12 cellular contexts compared by ENCODE assay signal in the genomic region with DNA sequence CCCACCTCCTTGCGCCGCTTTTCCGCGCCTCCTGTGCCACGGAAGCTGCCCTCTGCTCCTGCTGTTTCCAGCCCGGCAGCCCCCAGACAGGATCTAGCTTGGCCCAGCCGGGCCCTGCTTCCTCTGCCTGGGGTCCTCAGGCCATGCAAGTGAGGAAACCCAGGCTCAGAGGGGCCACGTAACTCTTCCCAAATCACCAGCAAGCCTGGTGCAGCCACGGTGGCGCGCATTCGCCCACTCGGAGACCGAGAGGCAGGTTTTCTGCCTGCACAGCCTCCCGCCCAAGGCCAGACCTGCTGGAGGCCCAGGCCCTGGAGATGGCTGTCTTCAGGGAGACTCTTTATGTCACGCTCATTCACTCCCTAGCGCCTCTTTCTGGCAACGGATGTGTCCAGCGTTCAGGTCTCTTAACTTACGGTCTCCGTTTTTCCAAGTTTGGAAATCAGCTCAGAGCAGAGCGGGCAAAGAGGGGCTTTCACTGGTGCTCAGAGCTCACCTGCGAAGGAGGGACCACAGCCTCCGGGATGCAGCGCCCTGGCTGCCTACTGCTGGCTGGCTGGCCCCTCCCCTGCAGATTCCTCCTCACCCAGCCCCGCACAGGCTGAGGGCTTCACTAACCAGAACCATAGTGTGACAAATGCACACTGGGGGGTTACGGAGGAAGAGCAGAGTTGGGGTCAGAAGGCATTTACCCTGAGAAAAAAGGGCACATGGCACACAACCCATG. TPM values are rescaled to one million over a fixed set of nuclear protein-coding genes. Genes with fewer than 3 reads are reported as not detected.
DNase-seq lines count a peak whose midpoint lies in the region; ATAC-seq and TF ChIP-seq lines count a peak whose summit lies in the region.
"Had no signal": no experiment of that assay in that cellular context is flagged by ENCODE, and none has a peak within 500 bp of the region (broad histone marks: within the 10 kb centered on the region; RNA-seq: fewer than 3 reads in every experiment).

No MANE protein-coding gene starts in this region.

- H3K36me3 Mint-ChIP-seq in activated naive CD8-positive, alpha-beta T cell treated with anti-CD3 and anti-CD28 coated beads, Interleukin-2, amount 10 ng/mL, durations not matched to agents 7 days and 5 days: no peaks in the 10 kb centered on the region
- no peaks in the 10 kb centered on the region for H3K36me3 Mint-ChIP-seq in activated CD4-positive, alpha-beta T cell treated with anti-CD3 and anti-CD28 coated beads, Interleukin-2, amount 10 ng/mL, durations not matched to agents 24 days and 14 days (ENCODE audit: low read depth)

- no peaks in the 10 kb centered on the region for H3K4me1 Mint-ChIP-seq in activated naive CD8-positive, alpha-beta T cell treated with anti-CD3 and anti-CD28 coated beads, Interleukin-2, amount 10 ng/mL, durations not matched to agents 7 days and 5 days
- no peaks in the 10 kb centered on the region for H3K4me1 Mint-ChIP-seq in activated CD4-positive, alpha-beta T cell treated with anti-CD3 and anti-CD28 coated beads, Interleukin-2, amount 10 ng/mL, durations not matched to agents 24 days and 14 days
- H3K4me1 Mint-ChIP-seq: activated CD4-positive, alpha-beta memory T cell treated with anti-CD3 and anti-CD28 coated beads, Interleukin-2, amount 10 ng/mL, durations not matched to agents 7 days and 5 days had no signal

- intact Hi-C loops in posterior vena cava (cut with DNase I): no loop called here
- intact Hi-C loops in activated CD4-positive, alpha-beta T cell treated with anti-CD3 and anti-CD28 coated beads, Interleukin-2, amount 10 ng/mL, durations not matched to agents 24 days and 14 days (cut with micrococcal nuclease): no loop called here

- H3K9me3 ChIP-seq in ES-I3 (ENCODE audit: control insufficient read depth, insufficient read depth, low read length) (no peaks in the 10 kb centered on the region), iPS-15b (ENCODE audit: control insufficient read depth, insufficient read depth, low read length) (no peaks in the 10 kb centered on the region), Peyer's patch (no peaks in the 10 kb centered on the region)
- H3K9me3 ChIP-seq: MG63 had no signal

- H3K9me3 Mint-ChIP-seq in activated naive CD8-positive, alpha-beta T cell treated with anti-CD3 and anti-CD28 coated beads, Interleukin-2, amount 10 ng/mL, durations not matched to agents 7 days and 5 days: no peaks in the 10 kb centered on the region
- no peaks in the 10 kb centered on the region for H3K9me3 Mint-ChIP-seq in activated CD4-positive, alpha-beta T cell treated with anti-CD3 and anti-CD28 coated beads, Interleukin-2, amount 10 ng/mL, durations not matched to agents 24 days and 14 days
- H3K9me3 Mint-ChIP-seq: activated CD4-positive, alpha-beta memory T cell treated with anti-CD3 and anti-CD28 coated beads, Interleukin-2, amount 10 ng/mL, durations not matched to agents 7 days and 5 days had no signal

- TF ChIP-seq POLR2A in Peyer's patch (IDR thresholded peaks at IDR 0.05): no peak

- TF ChIP-seq CTCF in Peyer's patch (IDR thresholded peaks at IDR 0.05): no peak

- peaks cover 61% of the 10 kb centered on the region for H3K27me3 Mint-ChIP-seq in activated naive CD8-positive, alpha-beta T cell treated with anti-CD3 and anti-CD28 coated beads, Interleukin-2, amount 10 ng/mL, durations not matched to agents 7 days and 5 days
- peaks cover 51% of the 10 kb centered on the region for H3K27me3 Mint-ChIP-seq in activated CD4-positive, alpha-beta T cell treated with anti-CD3 and anti-CD28 coated beads, Interleukin-2, amount 10 ng/mL, durations not matched to agents 24 days and 14 days

- H3K27ac Mint-ChIP-seq in activated naive CD8-positive, alpha-beta T cell treated with anti-CD3 and anti-CD28 coated beads, Interleukin-2, amount 10 ng/mL, durations not matched to agents 7 days and 5 days: no peak overlapping the region
- no peak overlapping the region for H3K27ac Mint-ChIP-seq in activated CD4-positive, alpha-beta T cell treated with anti-CD3 and anti-CD28 coated beads, Interleukin-2, amount 10 ng/mL, durations not matched to agents 24 days and 14 days
- H3K27ac Mint-ChIP-seq: activated CD4-positive, alpha-beta memory T cell treated with anti-CD3 and anti-CD28 coated beads, Interleukin-2, amount 10 ng/mL, durations not matched to agents 7 days and 5 days had no signal

- H3K4me1 ChIP-seq in ES-I3 (ENCODE audit: insufficient read depth, low read length): no peaks in the 10 kb centered on the region; the same call in 1 of the 2 replicates
- H3K4me1 ChIP-seq in iPS-15b (ENCODE audit: control insufficient read depth, insufficient read depth, low read length): no peaks in the 10 kb centered on the region
- H3K4me1 ChIP-seq in Peyer's patch: peaks cover 0 to 19% (median 3%) of the 10 kb centered on the region in 4 donors

- H3K27ac ChIP-seq in Peyer's patch: no peak overlapping the region

- no peak for ATAC-seq in activated naive CD8-positive, alpha-beta T cell treated with anti-CD3 and anti-CD28 coated beads, Interleukin-2, amount 10 ng/mL, durations not matched to agents 7 days and 5 days (ENCODE audit: low read depth)

- peak overlapping the region; percentile 16 for H3K4me3 Mint-ChIP-seq in activated naive CD8-positive, alpha-beta T cell treated with anti-CD3 and anti-CD28 coated beads, Interleukin-2, amount 10 ng/mL, durations not matched to agents 7 days and 5 days
- no peak overlapping the region for H3K4me3 Mint-ChIP-seq in activated CD4-positive, alpha-beta T cell treated with anti-CD3 and anti-CD28 coated beads, Interleukin-2, amount 10 ng/mL, durations not matched to agents 24 days and 14 days
- H3K4me3 Mint-ChIP-seq: activated CD4-positive, alpha-beta memory T cell treated with anti-CD3 and anti-CD28 coated beads, Interleukin-2, amount 10 ng/mL, durations not matched to agents 7 days and 5 days had no signal

- peak overlapping the region; percentile 34; the same call in 1 of the 2 replicates for H3K9ac ChIP-seq in ES-I3 (ENCODE audit: low read depth, low read length)
- peak overlapping the region; percentile 16 for H3K9ac ChIP-seq in iPS-15b (ENCODE audit: low read depth, low read length)

- H3K36me3 ChIP-seq in ES-I3 (ENCODE audit: insufficient read depth, low read length) (no peaks in the 10 kb centered on the region), iPS-15b (ENCODE audit: control insufficient read depth, insufficient read depth, low read length) (no peaks in the 10 kb centered on the region), Peyer's patch (no peaks in the 10 kb centered on the region)
- H3K36me3 ChIP-seq: MG63 had no signal

- H3K4me3 ChIP-seq in iPS-15b (ENCODE audit: low read depth, low read length) (peak overlapping the region; percentile 52), Peyer's patch (peak overlapping the region in 2 of 4 donors; percentile 24 to 40)
- H3K4me3 ChIP-seq: lung, MG63 had no signal

- POLR2A ChIA-PET in activated naive CD8-positive, alpha-beta T cell treated with anti-CD3 and anti-CD28 coated beads, Interleukin-2, amount 10 ng/mL, durations not matched to agents 7 days and 5 days (lab: Charles Lee): no interaction called here

- H3K27me3 ChIP-seq in iPS-15b (ENCODE audit: control insufficient read depth, insufficient read depth, low read length) (peaks cover 45% of the 10 kb centered on the region), Peyer's patch (peaks cover 0 to 21% of the 10 kb centered on the region in 2 donors)

- no peak for DNase-seq in activated naive CD8-positive, alpha-beta T cell treated with anti-CD3 and anti-CD28 coated beads, Interleukin-2, amount 10 ng/mL, durations not matched to agents 7 days and 5 days
- peak; percentile 75 for DNase-seq in posterior vena cava (ENCODE audit: low spot score)
- no peak for DNase-seq in Peyer's patch
- DNase-seq in activated CD4-positive, CD25-positive, alpha-beta regulatory T cell (lab: John Stamatoyannopoulos, UW): no peak
- no peak for DNase-seq in activated CD4-positive, alpha-beta T cell treated with anti-CD3 and anti-CD28 coated beads, Interleukin-2, amount 10 ng/mL, durations not matched to agents 24 days and 14 days
- DNase-seq in globus pallidus (ENCODE audit: low spot score): no peak
- DNase-seq: activated CD4-positive, alpha-beta memory T cell treated with anti-CD3 and anti-CD28 coated beads, Interleukin-2, amount 10 ng/mL, durations not matched to agents 7 days and 5 days; cortex of kidney; MG63 had no signal

RNA-seq across cellular contexts. Expression of a gene that starts 20.6 kb away (rescaled TPM):
- 1 to 10 TPM; 5.7 to 6.3 TPM for total RNA-seq in activated naive CD8-positive, alpha-beta T cell treated with anti-CD3 and anti-CD28 coated beads, Interleukin-2, amount 10 ng/mL, durations not matched to agents 7 days and 5 days
- total RNA-seq in posterior vena cava: 10 to 100 TPM; 26.8 to 47.0 TPM
- total RNA-seq in Peyer's patch: 100 to 1,000 TPM in 1 of 4 donors, 10 to 100 TPM in 3; 42.1 to 112 (median 83.8) TPM
- 8.3 and 9.0 TPM in 2 replicates for total RNA-seq in activated CD4-positive, alpha-beta T cell treated with anti-CD3 and anti-CD28 coated beads, Interleukin-2, amount 10 ng/mL, durations not matched to agents 24 days and 14 days

RNA-seq across cellular contexts. Expression of a gene that starts 43.6 kb away (rescaled TPM):
- total RNA-seq in activated naive CD8-positive, alpha-beta T cell treated with anti-CD3 and anti-CD28 coated beads, Interleukin-2, amount 10 ng/mL, durations not matched to agents 7 days and 5 days: 1 to 10 TPM; 6.7 to 6.9 TPM
- 1 to 10 TPM; 3.3 to 3.8 TPM for total RNA-seq in posterior vena cava
- 10 to 100 TPM in 2 of 4 donors, 1 to 10 TPM in 2; 2.5 to 14.7 (median 10.9) TPM for total RNA-seq in Peyer's patch
- 4.9 and 5.5 TPM in 2 replicates for total RNA-seq in activated CD4-positive, alpha-beta T cell treated with anti-CD3 and anti-CD28 coated beads, Interleukin-2, amount 10 ng/mL, durations not matched to agents 24 days and 14 days

RNA-seq across cellular contexts. Expression of a gene that starts 48.9 kb away (rescaled TPM):
- total RNA-seq in activated naive CD8-positive, alpha-beta T cell treated with anti-CD3 and anti-CD28 coated beads, Interleukin-2, amount 10 ng/mL, durations not matched to agents 7 days and 5 days: 100 to 1,000 TPM; 178 to 181 TPM
- total RNA-seq in posterior vena cava: 100 to 1,000 TPM; 115 to 143 TPM
- total RNA-seq in Peyer's patch: 100 to 1,000 TPM in 2 of 4 donors, 10 to 100 TPM in 2; 85.6 to 259 (median 111) TPM
- 133 and 143 TPM in 2 replicates for total RNA-seq in activated CD4-positive, alpha-beta T cell treated with anti-CD3 and anti-CD28 coated beads, Interleukin-2, amount 10 ng/mL, durations not matched to agents 24 days and 14 days
